In the genomic region with DNA sequence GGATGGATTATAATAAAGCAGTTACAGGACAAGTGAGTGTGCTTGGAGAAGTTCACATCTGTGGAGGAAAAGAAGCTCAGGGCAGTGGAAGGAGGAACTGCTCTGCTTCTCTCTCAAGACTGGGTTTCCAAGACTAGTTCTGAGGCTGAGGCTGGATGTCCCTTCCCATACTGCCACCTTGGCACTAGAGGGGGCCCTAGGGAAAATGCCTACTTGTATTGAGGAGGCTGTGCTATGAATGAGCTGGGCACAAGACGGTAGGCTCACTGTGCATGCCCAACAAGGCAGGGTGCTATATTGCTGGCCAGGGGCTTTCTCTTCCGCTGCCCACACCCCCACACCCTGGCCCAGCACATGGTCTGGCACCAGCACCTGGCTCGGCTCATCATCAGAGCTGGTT, we compare ENCODE assay signal across 11 cellular contexts.
DNase-seq lines count a peak whose midpoint lies in the region; ATAC-seq and TF ChIP-seq lines count a peak whose summit lies in the region.
"Had no signal": no experiment of that assay in that cellular context is flagged by ENCODE, and none has a peak within 500 bp of the region (broad histone marks: within the 10 kb centered on the region; RNA-seq: fewer than 3 reads in every experiment).

No MANE protein-coding gene starts in this region.

- CTCF ChIA-PET in A673 (lab: Charles Lee) (interaction anchor here (0.7 to 1.4 kb wide), 3 partner anchors 9 to 34 kb away, joined by 3 to 4 read pairs (median 3); no protein-coding TSS in a partner anchor), PC-3 (lab: Charles Lee) (no interaction called here)
- CTCF ChIA-PET in naive thymus-derived CD4-positive, alpha-beta T cell (lab: Charles Lee): no interaction called here

- peak overlapping the region; percentile 77; the same call in 1 of the 2 replicates for H2AFZ ChIP-seq in GM23248
- no peak overlapping the region for H2AFZ ChIP-seq in PC-3 (ENCODE audit: low read length)

- peaks cover 4% of the 10 kb centered on the region for H3K4me1 ChIP-seq in A673 (ENCODE audit: insufficient read depth, low read length, poor library complexity, severe bottlenecking)
- H3K4me1 ChIP-seq in GM23248 (ENCODE audit: insufficient read depth): peaks cover 32% of the 10 kb centered on the region
- no peaks in the 10 kb centered on the region for H3K4me1 ChIP-seq in PC-3 (ENCODE audit: insufficient read depth, low read length)
- H3K4me1 ChIP-seq in naive thymus-derived CD4-positive, alpha-beta T cell (ENCODE audit: control insufficient read depth in 2 of 2, insufficient read depth in 2 of 2, low read length in 2 of 2): no peaks in the 10 kb centered on the region

- H3K9me3 Mint-ChIP-seq in osteocyte (ENCODE audit: unreplicated experiment): no peaks in the 10 kb centered on the region
- H3K9me3 Mint-ChIP-seq in naive thymus-derived CD4-positive, alpha-beta T cell: peaks cover 0 to 1% (median 0%) of the 10 kb centered on the region in 11 donors

- no peak overlapping the region for H3K4me3 Mint-ChIP-seq in osteocyte (ENCODE audit: unreplicated experiment)
- H3K4me3 Mint-ChIP-seq in naive thymus-derived CD4-positive, alpha-beta T cell: no peak overlapping the region
- H3K4me3 Mint-ChIP-seq: activated CD4-positive, alpha-beta T cell treated with anti-CD3 and anti-CD28 coated beads for 36 hours had no signal

- H3K27me3 ChIP-seq in A673 (replicated peaks; ENCODE audit: insufficient read depth, low read depth, low read length, poor library complexity) (no peaks in the 10 kb centered on the region), GM23248 (replicated peaks; ENCODE audit: insufficient read depth) (no peaks in the 10 kb centered on the region), PC-3 (ENCODE audit: low read length) (no peaks in the 10 kb centered on the region)
- no peaks in the 10 kb centered on the region for H3K27me3 ChIP-seq in naive thymus-derived CD4-positive, alpha-beta T cell (ENCODE audit: control insufficient read depth in 2 of 2, insufficient read depth in 2 of 2, low read length in 2 of 2)

- H3K9me2 ChIP-seq in GM23248 (ENCODE audit: insufficient read depth) (no peaks in the 10 kb centered on the region), PC-3 (replicated peaks; ENCODE audit: low read length) (no peaks in the 10 kb centered on the region)

- 19 to 31% methylated on average over 3 of the region's 3 CpGs for WGBS in GM23248 (ENCODE audit: low coverage in 1 of 2, low lambda C conversion rate in 2 of 2, missing lambda C conversion rate in 2 of 2), 2 experiments

- no peak overlapping the region for H3K27ac ChIP-seq in A673 (ENCODE audit: low read depth, low read length, poor library complexity, severe bottlenecking)
- H3K27ac ChIP-seq in GM23248: no peak overlapping the region
- no peak overlapping the region for H3K27ac ChIP-seq in PC-3 (ENCODE audit: low read length)
- no peak overlapping the region for H3K27ac ChIP-seq in naive thymus-derived CD4-positive, alpha-beta T cell (ENCODE audit: low read depth, low read length)

- peaks cover 17% of the 10 kb centered on the region for H3K4me1 Mint-ChIP-seq in osteocyte (ENCODE audit: unreplicated experiment)
- peaks cover 0 to 2% (median 0%) of the 10 kb centered on the region in 7 donors for H3K4me1 Mint-ChIP-seq in naive thymus-derived CD4-positive, alpha-beta T cell
- H3K4me1 Mint-ChIP-seq: activated CD4-positive, alpha-beta T cell treated with anti-CD3 and anti-CD28 coated beads for 36 hours had no signal

- peaks cover 2% of the 10 kb centered on the region for H3K36me3 Mint-ChIP-seq in osteocyte (ENCODE audit: unreplicated experiment)
- H3K36me3 Mint-ChIP-seq in naive thymus-derived CD4-positive, alpha-beta T cell: no peaks in the 10 kb centered on the region

- H3K27me3 Mint-ChIP-seq in osteocyte (ENCODE audit: unreplicated experiment): no peaks in the 10 kb centered on the region
- peaks cover 0 to 17% (median 2%) of the 10 kb centered on the region in 5 donors for H3K27me3 Mint-ChIP-seq in naive thymus-derived CD4-positive, alpha-beta T cell
- H3K27me3 Mint-ChIP-seq: activated CD4-positive, alpha-beta T cell treated with anti-CD3 and anti-CD28 coated beads for 36 hours had no signal

- H4K20me1 ChIP-seq in GM23248 (ENCODE audit: insufficient read depth) (no peaks in the 10 kb centered on the region), PC-3 (ENCODE audit: low read length) (no peaks in the 10 kb centered on the region)

- TF ChIP-seq CTCF in A673 (conservative IDR thresholded peaks at IDR 0.05; ENCODE audit: low read depth, low read length): peak; percentile 40; the same call in 1 of the 2 replicates
- peak; percentile 49; the same call in 1 of the 2 replicates for TF ChIP-seq CTCF in PC-3 (conservative IDR thresholded peaks at IDR 0.05; ENCODE audit: low read depth, low read length)
- TF ChIP-seq CTCF in foreskin fibroblast (IDR thresholded peaks at IDR 0.05; ENCODE audit: low read depth, low read length): peak; percentile 17
- TF ChIP-seq CTCF in osteocyte (IDR thresholded peaks at IDR 0.05): no peak

- H3K36me3 ChIP-seq in A673 (ENCODE audit: insufficient read depth, low read length, poor library complexity, severe bottlenecking): no peaks in the 10 kb centered on the region
- H3K36me3 ChIP-seq in GM23248 (ENCODE audit: low read depth): no peaks in the 10 kb centered on the region
- no peaks in the 10 kb centered on the region for H3K36me3 ChIP-seq in PC-3 (ENCODE audit: low read depth, low read length)
- H3K36me3 ChIP-seq in naive thymus-derived CD4-positive, alpha-beta T cell (ENCODE audit: control insufficient read depth in 2 of 3, insufficient read depth in 3 of 3, low read length in 3 of 3): no peaks in the 10 kb centered on the region

- H3K9me3 ChIP-seq in A673 (ENCODE audit: low read depth, low read length, poor library complexity, severe bottlenecking) (no peaks in the 10 kb centered on the region), GM23248 (ENCODE audit: low read depth) (no peaks in the 10 kb centered on the region), PC-3 (ENCODE audit: low read length) (no peaks in the 10 kb centered on the region)
- H3K9me3 ChIP-seq in naive thymus-derived CD4-positive, alpha-beta T cell (ENCODE audit: control insufficient read depth in 2 of 3, low read length in 3 of 3): no peaks in the 10 kb centered on the region

- in situ Hi-C loops in GM23248 (cut with MboI): no loop called here

- H3K27ac Mint-ChIP-seq in osteocyte (ENCODE audit: unreplicated experiment): no peak overlapping the region
- no peak overlapping the region for H3K27ac Mint-ChIP-seq in naive thymus-derived CD4-positive, alpha-beta T cell
- H3K27ac Mint-ChIP-seq: activated CD4-positive, alpha-beta T cell treated with anti-CD3 and anti-CD28 coated beads for 36 hours had no signal

- H3F3A ChIP-seq in GM23248 (ENCODE audit: insufficient read depth) (no peaks in the 10 kb centered on the region; the same call in none of the 2 replicates), PC-3 (ENCODE audit: low read length, unreplicated experiment) (no peaks in the 10 kb centered on the region)

- H3K4me3 ChIP-seq in A673 (ENCODE audit: low read depth, low read length, poor library complexity, severe bottlenecking) (no peak overlapping the region), GM23248 (no peak overlapping the region), PC-3 (ENCODE audit: low read length) (no peak overlapping the region), foreskin fibroblast (ENCODE audit: low read depth in 1 of 2, low read length in 2 of 2) (no peak overlapping the region)
- H3K4me3 ChIP-seq in naive thymus-derived CD4-positive, alpha-beta T cell (ENCODE audit: low read length): no peak overlapping the region

- DNase-seq in A673 (ENCODE audit: low spot score) (peak; percentile 42), GM23248 (peak; percentile 46), PC-3 (peak; percentile 32), foreskin fibroblast (no peak), osteocyte (ENCODE audit: extremely low spot score, unreplicated experiment) (no peak)
- DNase-seq in naive thymus-derived CD4-positive, alpha-beta T cell: no peak
- DNase-seq: activated CD4-positive, alpha-beta T cell treated with anti-CD3 and anti-CD28 coated beads for 36 hours; head of caudate nucleus; NCI-H1417 treated with DMSO at 0.1 percent for 48 hours had no signal

- H3K4me2 ChIP-seq in GM23248 (ENCODE audit: unreplicated experiment) (peak overlapping the region; percentile 56), PC-3 (ENCODE audit: low read length) (no peak overlapping the region)

- H3K9ac ChIP-seq in GM23248 (no peak overlapping the region), PC-3 (ENCODE audit: low read length) (no peak overlapping the region)

- no TSS peak for BruUV-seq in A673 (replicated peaks; lab: Mats Ljungman, UMichigan)
- BruUV-seq in PC-3 (replicated peaks; lab: Mats Ljungman, UMichigan): no TSS peak

- intact Hi-C loops in A673 (cut with micrococcal nuclease; ENCODE audit: unreplicated experiment) (no loop called here), PC-3 (cut with micrococcal nuclease) (no loop called here)
- intact Hi-C loops in naive thymus-derived CD4-positive, alpha-beta T cell (cut with micrococcal nuclease): no loop called here

- no peaks in the 10 kb centered on the region for H3K79me2 ChIP-seq in GM23248 (ENCODE audit: insufficient read depth)
- H3K79me2 ChIP-seq in PC-3 (ENCODE audit: low read length): no peaks in the 10 kb centered on the region

- POLR2A ChIA-PET in A673 (lab: Charles Lee; ENCODE audit: low non-redundant PET) (no interaction called here), PC-3 (lab: Charles Lee; ENCODE audit: unreplicated experiment) (no interaction called here)
- POLR2A ChIA-PET in naive thymus-derived CD4-positive, alpha-beta T cell (lab: Charles Lee): no interaction called here

- ATAC-seq in PC-3 (no peak), GM19455 (IDR thresholded peaks at IDR 0.05; ENCODE audit: unreplicated experiment) (no peak), HG02763 (IDR thresholded peaks at IDR 0.05; ENCODE audit: unreplicated experiment) (no peak)
- ATAC-seq in naive thymus-derived CD4-positive, alpha-beta T cell: no peak
- ATAC-seq: activated CD4-positive, alpha-beta T cell treated with anti-CD3 and anti-CD28 coated beads for 36 hours had no signal

Comparison
In these comparisons a context has a peak if more than half of its experiments do, and no peak if none do; other contexts are left out.
1. DNase-seq: peak in A673 (single experiment), GM23248 (single experiment) and PC-3 (single experiment); none in foreskin fibroblast (0 of 2), osteocyte (single experiment) and naive thymus-derived CD4-positive, alpha-beta T cell (0 of 9).